ENCODE assay signal across 28 cellular contexts in genomic region chr4:149343614-149344013, GRCh38.
"Had no signal": no experiment of that assay in that cellular context is flagged by ENCODE, and none has a peak within 500 bp of the region (broad histone marks: within the 10 kb centered on the region; RNA-seq: fewer than 3 reads in every experiment).

No MANE protein-coding gene starts in this region.

- H3K4me1 ChIP-seq: esophagus muscularis mucosa, gastroesophageal sphincter, heart left ventricle, left lung, neural progenitor cell, parathyroid adenoma, right lobe of liver, tibial nerve, upper lobe of left lung had no signal

- DNase-seq: effector CD8-positive, alpha-beta T cell; endodermal cell; foreskin fibroblast; heart left ventricle; left cardiac atrium; left lung; mesenchymal stem cell; mucosa of descending colon; naive B cell; right lobe of liver; small intestine; stimulated activated CD4-positive, alpha-beta T cell treated with anti-CD3 and anti-CD28 coated beads, Interleukin-15, amount 100 ng/mL, for 24 hours; stimulated activated CD4-positive, alpha-beta T cell treated with anti-CD3 and anti-CD28 coated beads, Interleukin-2, amount 100 ng/mL, for 48 hours; stimulated activated naive B cell treated with anti-CD40 and anti-IgM and Interleukin-4, amounts not matched to agents 10 μg/mL and 1 μg/mL and 100 μg/mL, for 72 hours; upper lobe of left lung had no signal

- H3K4me2 ChIP-seq: hepatocyte, neural progenitor cell had no signal

- H3K4me3 ChIP-seq: esophagus muscularis mucosa, gastroesophageal sphincter, heart left ventricle, hepatocyte, left lung, mucosa of descending colon, neural progenitor cell, right lobe of liver, thoracic aorta, tibial nerve, upper lobe of left lung had no signal

- H3K9me3 ChIP-seq: esophagus muscularis mucosa, left lung, mucosa of descending colon, right lobe of liver, thoracic aorta, tibial nerve, upper lobe of left lung had no signal

- H3K4me1 Mint-ChIP-seq: endodermal cell; mesothelial cell of epicardium; naive B cell; nephron; neural progenitor cell; stimulated activated naive B cell treated with anti-CD40 and anti-IgM and Interleukin-4, amounts not matched to agents 10 μg/mL and 1 μg/mL and 100 μg/mL, for 72 hours had no signal

- H3K27ac ChIP-seq: esophagus muscularis mucosa, gastroesophageal sphincter, heart left ventricle, hepatocyte, left lung, neural progenitor cell, parathyroid adenoma, right lobe of liver, thoracic aorta, tibial nerve, upper lobe of left lung had no signal

- H3K27ac Mint-ChIP-seq: dendritic cell treated with granulocyte-macrophage colony-stimulating factor and Interleukin-4, amounts not matched to agents 40 ng/mL and 50 ng/mL, for 4 days; endodermal cell; mesothelial cell of epicardium; naive B cell; nephron; neural progenitor cell; progenitor cell of endocrine pancreas; stimulated activated naive B cell treated with anti-CD40 and anti-IgM and Interleukin-4, amounts not matched to agents 10 μg/mL and 1 μg/mL and 100 μg/mL, for 72 hours; stimulated activated naive CD8-positive, alpha-beta T cell treated with anti-CD3 and anti-CD28 coated beads, Interleukin-15, Interleukin-2, amounts not matched to agents 100 ng/mL and 50 ng/mL, for 24 hours had no signal

- H3K36me3 Mint-ChIP-seq: mesothelial cell of epicardium; naive B cell; neural progenitor cell; stimulated activated naive B cell treated with anti-CD40 and anti-IgM and Interleukin-4, amounts not matched to agents 10 μg/mL and 1 μg/mL and 100 μg/mL, for 72 hours had no signal

- H3K9ac ChIP-seq: neural progenitor cell, parathyroid adenoma had no signal

- H3K27me3 Mint-ChIP-seq: dendritic cell treated with granulocyte-macrophage colony-stimulating factor and Interleukin-4, amounts not matched to agents 40 ng/mL and 50 ng/mL, for 4 days; naive B cell; progenitor cell of endocrine pancreas; stimulated activated naive B cell treated with anti-CD40 and anti-IgM and Interleukin-4, amounts not matched to agents 10 μg/mL and 1 μg/mL and 100 μg/mL, for 72 hours; stimulated activated naive CD8-positive, alpha-beta T cell treated with anti-CD3 and anti-CD28 coated beads, Interleukin-15, Interleukin-2, amounts not matched to agents 100 ng/mL and 50 ng/mL, for 24 hours had no signal

- FAIRE-seq: small intestine, urothelium cell line had no signal

- H2AFZ ChIP-seq: hepatocyte, neural progenitor cell, parathyroid adenoma had no signal

- ATAC-seq: gastroesophageal sphincter; heart left ventricle; left cardiac atrium; left lung; mucosa of descending colon; right lobe of liver; stimulated activated naive B cell treated with anti-CD40 and anti-IgM and Interleukin-4, amounts not matched to agents 10 μg/mL and 1 μg/mL and 100 μg/mL, for 72 hours had no signal

- H3K79me2 ChIP-seq: hepatocyte, parathyroid adenoma had no signal

- H3K27me3 ChIP-seq: esophagus muscularis mucosa, gastroesophageal sphincter, heart left ventricle, hepatocyte, left lung, neural progenitor cell, right lobe of liver, tibial nerve, upper lobe of left lung had no signal

- H3K9me3 Mint-ChIP-seq: neural progenitor cell had no signal

- H3K4me3 Mint-ChIP-seq: dendritic cell treated with granulocyte-macrophage colony-stimulating factor and Interleukin-4, amounts not matched to agents 40 ng/mL and 50 ng/mL, for 4 days; endodermal cell; mesothelial cell of epicardium; naive B cell; nephron; neural progenitor cell; stimulated activated naive B cell treated with anti-CD40 and anti-IgM and Interleukin-4, amounts not matched to agents 10 μg/mL and 1 μg/mL and 100 μg/mL, for 72 hours; stimulated activated naive CD8-positive, alpha-beta T cell treated with anti-CD3 and anti-CD28 coated beads, Interleukin-15, Interleukin-2, amounts not matched to agents 100 ng/mL and 50 ng/mL, for 24 hours had no signal

- H3K36me3 ChIP-seq: esophagus muscularis mucosa, gastroesophageal sphincter, heart left ventricle, left lung, neural progenitor cell, right lobe of liver, thoracic aorta, tibial nerve, upper lobe of left lung had no signal
